ENCODE assay signal across 15 cellular contexts in the genomic region with DNA sequence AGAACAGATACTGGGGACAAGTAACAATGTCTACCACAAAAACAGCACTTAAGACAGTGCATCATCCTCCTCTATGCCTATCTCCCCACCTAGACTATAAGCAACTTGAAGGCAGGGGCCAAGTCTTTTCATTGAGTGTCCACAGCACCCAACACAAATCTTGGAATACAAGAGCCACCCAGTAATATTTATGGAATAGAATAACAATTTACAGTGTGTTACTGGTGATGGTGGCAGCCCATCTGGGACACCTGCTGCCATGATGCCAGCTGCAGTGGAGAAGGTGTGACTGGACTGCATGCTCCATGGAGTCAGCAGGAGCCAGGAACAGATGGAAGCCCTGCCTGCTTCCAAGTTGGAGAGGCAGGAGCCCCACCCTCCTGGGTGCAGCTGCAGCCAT.
A peak's percentile ranks its signal among the peaks of the same experiment; 100 is the strongest.
DNase-seq lines count a peak whose midpoint lies in the region; TF ChIP-seq lines count a peak whose summit lies in the region.
"Had no signal": no experiment of that assay in that cellular context is flagged by ENCODE, and none has a peak within 500 bp of the region (broad histone marks: within the 10 kb centered on the region; RNA-seq: fewer than 3 reads in every experiment).

No MANE protein-coding gene starts in this region.

- no peaks in the 10 kb centered on the region for H3K79me1 ChIP-seq in neuronal stem cell (ENCODE audit: low read depth, low read length)

- peak overlapping the region; percentile 60 for H3K14ac ChIP-seq in neuronal stem cell (ENCODE audit: low read length)

- H3K4ac ChIP-seq in neuronal stem cell (ENCODE audit: low read length): no peak overlapping the region

- H3K36me3 ChIP-seq in neuronal stem cell (replicated peaks in 1 of 2; ENCODE audit: control insufficient read depth in 2 of 2, insufficient read depth in 2 of 2, low read length in 2 of 2) (no peaks in the 10 kb centered on the region), WERI-Rb-1 (no peaks in the 10 kb centered on the region)

- no peaks in the 10 kb centered on the region for H3K4me1 ChIP-seq in neuronal stem cell (ENCODE audit: control insufficient read depth in 2 of 2, insufficient read depth in 1 of 2, low read depth in 1 of 2, low read length in 2 of 2)

- no peak overlapping the region for H3K23ac ChIP-seq in neuronal stem cell (ENCODE audit: low read depth, low read length, poor library complexity)

- H3K27ac ChIP-seq in neuronal stem cell (replicated peaks; ENCODE audit: low read length) (no peak overlapping the region), WERI-Rb-1 (no peak overlapping the region), substantia nigra (ENCODE audit: low read depth, low read length, poor library complexity, severe bottlenecking) (no peak overlapping the region)

- H3K27me3 ChIP-seq in neuronal stem cell (ENCODE audit: control insufficient read depth in 3 of 3, insufficient read depth in 3 of 3, low read depth in 1 of 3, low read length in 3 of 3): no peaks in the 10 kb centered on the region
- no peaks in the 10 kb centered on the region for H3K27me3 ChIP-seq in WERI-Rb-1 (ENCODE audit: insufficient read depth, low read depth, severe bottlenecking)

- no peak overlapping the region for H3K9ac ChIP-seq in neuronal stem cell (ENCODE audit: low read depth, low read length, poor library complexity)

- H3K9me3 ChIP-seq in neuronal stem cell (replicated peaks in 1 of 2; ENCODE audit: control insufficient read depth in 2 of 2, insufficient read depth in 1 of 2, low read depth in 1 of 2, low read length in 2 of 2): peaks cover 0 to 3% of the 10 kb centered on the region in 2 donors
- peaks cover 12% of the 10 kb centered on the region for H3K9me3 ChIP-seq in WERI-Rb-1 (ENCODE audit: severe bottlenecking)

- H4K8ac ChIP-seq in neuronal stem cell (ENCODE audit: low read depth, low read length): no peak overlapping the region

- H4K91ac ChIP-seq in neuronal stem cell (ENCODE audit: low read depth, low read length, poor library complexity): no peak overlapping the region

- no peak overlapping the region for H2BK12ac ChIP-seq in neuronal stem cell (ENCODE audit: low read length)

- H3K4me3 ChIP-seq in neuronal stem cell (ENCODE audit: low read length in 2 of 2) (no peak overlapping the region), WERI-Rb-1 (ENCODE audit: low read depth, low read length) (no peak overlapping the region)
- H3K4me3 ChIP-seq: GM23338 had no signal

- H3K4me2 ChIP-seq in neuronal stem cell (ENCODE audit: insufficient read depth, low read length, poor library complexity, severe bottlenecking): no peak overlapping the region
- H3K4me2 ChIP-seq: GM23338 had no signal

- no peak overlapping the region for H2BK15ac ChIP-seq in neuronal stem cell (ENCODE audit: low read length)

- no peak overlapping the region for H2AFZ ChIP-seq in neuronal stem cell (ENCODE audit: low read length)
- H2AFZ ChIP-seq: GM23338 had no signal

- DNase-seq in DMS 273 (lab: John Stamatoyannopoulos, UW; ENCODE audit: unreplicated experiment): peak; percentile 84
- peak; percentile 57 for DNase-seq in NCI-H1694 (lab: John Stamatoyannopoulos, UW)
- peak; percentile 46 for DNase-seq in NCI-H524 treated with DMSO at 0.1 percent for 48 hours (lab: John Stamatoyannopoulos, UW)
- no peak for DNase-seq in neuronal stem cell (ENCODE audit: low spot score)
- no peak for DNase-seq in WERI-Rb-1
- DNase-seq in substantia nigra (lab: John Stamatoyannopoulos, UW): no peak
- no peak for DNase-seq in NCI-H2029 (lab: John Stamatoyannopoulos, UW)
- DNase-seq: ACHN; C1 segment of cervical spinal cord; CD4-positive, alpha-beta T cell; DND-41; GDM1; H9; IMR-90 had no signal

- peak overlapping the region; percentile 58 for H2AK5ac ChIP-seq in neuronal stem cell (ENCODE audit: low read depth, low read length)

- peak overlapping the region; percentile 5 for H3K18ac ChIP-seq in neuronal stem cell (ENCODE audit: low read length)

- no peak overlapping the region for H2BK120ac ChIP-seq in neuronal stem cell (ENCODE audit: low read depth, low read length)

- no peak for TF ChIP-seq CTCF in WERI-Rb-1 (IDR thresholded peaks at IDR 0.05; ENCODE audit: low read depth, low read length)

- H2BK5ac ChIP-seq in neuronal stem cell (ENCODE audit: low read length): no peak overlapping the region

Comparison
In these comparisons a context has a peak if more than half of its experiments do, and no peak if none do; other contexts are left out.
1. DNase-seq: peak in DMS 273 (single experiment), NCI-H1694 (single experiment) and NCI-H524 treated with DMSO at 0.1 percent for 48 hours (single experiment); none in neuronal stem cell (single experiment), WERI-Rb-1 (single experiment), substantia nigra (0 of 49) and NCI-H2029 (single experiment).